32 cellular contexts compared by ENCODE assay signal in genomic region chr17:71735893-71736292, GRCh38.
"Had no signal": no experiment of that assay in that cellular context is flagged by ENCODE, and none has a peak within 500 bp of the region (broad histone marks: within the 10 kb centered on the region; RNA-seq: fewer than 3 reads in every experiment).

No MANE protein-coding gene starts in this region.

- H3K27me3 ChIP-seq: MG63, SJSA1 had no signal

- H3K4me1 ChIP-seq: SJSA1 had no signal

- H3K9me3 ChIP-seq: MG63, SJSA1, SK-N-SH had no signal

- H3K27ac ChIP-seq: PC-9, SJSA1 had no signal

- H3K9ac ChIP-seq: SK-N-SH had no signal

- H3K4me3 ChIP-seq: MG63, PC-9, SJSA1 had no signal

- H2AFZ ChIP-seq: PC-9 had no signal

- H3K36me3 ChIP-seq: MG63, SJSA1 had no signal

- H3K27ac Mint-ChIP-seq: T-helper 1 cell treated with Interleukin-12 subunit alpha and Interleukin-12 subunit beta and Interleukin-4 antibody, amounts not matched to agents 30 μg/mL and 1 μg/mL, for 36 hours had no signal

- FAIRE-seq: RCC 7860 had no signal

- H3K4me3 Mint-ChIP-seq: T-helper 1 cell treated with Interleukin-12 subunit alpha and Interleukin-12 subunit beta and Interleukin-4 antibody, amounts not matched to agents 30 μg/mL and 1 μg/mL, for 36 hours had no signal

- DNase-seq: Kasumi-1, MG63, MV-4-11, NCI-H1092 treated with DMSO at 0.1 percent for 48 hours, NCI-H1105 treated with DMSO at 0.1 percent for 48 hours, NCI-H1417, NCI-H1436, NCI-H1694, NCI-H187, NCI-H1930, NCI-H2029 treated with DMSO at 0.1 percent for 48 hours, NCI-H2081 treated with DMSO at 0.1 percent for 48 hours, NCI-H2107, NCI-H2171, NCI-H226, NCI-H446 treated with DMSO at 0.1 percent for 48 hours, NCI-H510A, NCI-H524, NCI-H526, NCI-H69, NCI-H748 treated with DMSO at 0.1 percent for 48 hours, NCI-H82, PC-9, Right ventricle myocardium superior, SHP77 treated with DMSO at 0.1 percent for 48 hours, SK-N-SH, SW 1271, T-helper 1 cell had no signal

- H3K4me2 ChIP-seq: PC-9, SK-N-SH had no signal

- ATAC-seq: Panc1 had no signal
